In the genomic region with DNA sequence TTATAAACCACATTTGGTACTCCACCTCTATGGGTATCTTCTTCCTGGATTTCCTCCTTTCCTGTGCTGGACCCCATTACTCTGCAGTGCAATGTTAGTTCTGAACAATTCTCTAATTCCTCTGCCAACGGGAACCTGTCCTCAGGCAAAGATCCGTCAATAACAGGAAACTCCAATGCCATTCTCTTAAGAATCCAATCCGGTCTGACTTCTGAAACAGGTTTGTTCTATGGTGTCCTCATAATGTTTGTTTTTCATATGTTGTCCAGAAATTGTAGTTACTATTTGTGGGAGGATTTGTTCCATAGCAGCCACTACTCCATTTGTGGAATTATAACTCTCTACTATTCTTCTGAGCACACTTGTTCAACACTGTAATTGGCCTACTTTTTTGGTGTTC, we compare ENCODE assay signal across 18 cellular contexts.
"Had no signal": no experiment of that assay in that cellular context is flagged by ENCODE, and none has a peak within 500 bp of the region (broad histone marks: within the 10 kb centered on the region; RNA-seq: fewer than 3 reads in every experiment).

No MANE protein-coding gene starts in this region.

- H3K4me2 ChIP-seq: neural progenitor cell had no signal

- H3K4me1 Mint-ChIP-seq: neural progenitor cell had no signal

- ATAC-seq: activated T-cell treated with anti-CD3 and anti-CD28 coated beads, Interleukin-2, amount 50 U/mL, for 72 hours; effector memory CD8-positive, alpha-beta T cell; psoas muscle; right cardiac atrium had no signal

- H2AFZ ChIP-seq: neural progenitor cell had no signal

- H3K27ac ChIP-seq: cardiac muscle cell, left ventricle myocardium inferior, neural progenitor cell, ovary, psoas muscle, stomach had no signal

- H3K4me3 ChIP-seq: cardiac muscle cell, left ventricle myocardium inferior, neural progenitor cell, ovary, psoas muscle, stomach had no signal

- H3K9me3 Mint-ChIP-seq: activated naive CD4-positive, alpha-beta T cell treated with anti-CD3 and anti-CD28 coated beads, Interleukin-2, amount 50 U/mL, for 24 hours; effector memory CD8-positive, alpha-beta T cell had no signal

- H3K36me3 ChIP-seq: cardiac muscle cell, left ventricle myocardium inferior, ovary, stomach had no signal

- H3K9me3 ChIP-seq: left ventricle myocardium inferior, ovary, psoas muscle, stomach had no signal

- H3K4me3 Mint-ChIP-seq: activated naive CD4-positive, alpha-beta T cell treated with anti-CD3 and anti-CD28 coated beads, Interleukin-2, amount 50 U/mL, for 24 hours; activated T-cell treated with anti-CD3 and anti-CD28 coated beads, Interleukin-2, amount 50 U/mL, for 72 hours; dendritic cell treated with granulocyte-macrophage colony-stimulating factor and Interleukin-4, amounts not matched to agents 40 ng/mL and 50 ng/mL, for 4 days; effector memory CD8-positive, alpha-beta T cell; neural progenitor cell had no signal

- FAIRE-seq: frontal cortex had no signal

- H3K27me3 Mint-ChIP-seq: activated naive CD4-positive, alpha-beta T cell treated with anti-CD3 and anti-CD28 coated beads, Interleukin-2, amount 50 U/mL, for 24 hours; dendritic cell treated with granulocyte-macrophage colony-stimulating factor and Interleukin-4, amounts not matched to agents 40 ng/mL and 50 ng/mL, for 4 days; effector memory CD8-positive, alpha-beta T cell had no signal

- H3K27ac Mint-ChIP-seq: activated naive CD4-positive, alpha-beta T cell treated with anti-CD3 and anti-CD28 coated beads, Interleukin-2, amount 50 U/mL, for 24 hours; activated T-cell treated with anti-CD3 and anti-CD28 coated beads, Interleukin-2, amount 50 U/mL, for 72 hours; dendritic cell treated with granulocyte-macrophage colony-stimulating factor and Interleukin-4, amounts not matched to agents 40 ng/mL and 50 ng/mL, for 4 days; neural progenitor cell had no signal

- H3K27me3 ChIP-seq: cardiac muscle cell, neural progenitor cell, ovary, stomach had no signal

- H3K9ac ChIP-seq: neural progenitor cell had no signal

- DNase-seq: activated CD4-positive, alpha-beta T cell treated with anti-CD3 and anti-CD28 coated beads, Interleukin-2, amount 50 U/mL, for 4 hours; activated CD4-positive, CD25-positive, alpha-beta regulatory T cell treated with anti-CD3 and anti-CD28 coated beads, Interleukin-2, amount 50 U/mL, for 72 hours; activated gamma-delta T cell; activated T-cell treated with anti-CD3 and anti-CD28 coated beads, Interleukin-2, amount 50 U/mL, for 72 hours; effector memory CD8-positive, alpha-beta T cell; kidney glomerular epithelial cell; left ventricle myocardium inferior; ovary; psoas muscle; right cardiac atrium; stimulated activated CD4-positive, alpha-beta T cell treated with anti-CD3 and anti-CD28 coated beads, Interleukin-2, amount 100 ng/mL, for 48 hours; stomach; trophoblast cell had no signal
